Comparison of ENCODE assay signal across 22 cellular contexts in genomic region chr20:31473331-31474096, GRCh38. TPM values are rescaled to one million over a fixed set of nuclear protein-coding genes. Genes with fewer than 3 reads are reported as not detected.
A peak's percentile ranks its signal among the peaks of the same experiment; 100 is the strongest.
DNase-seq lines count a peak whose midpoint lies in the region; ATAC-seq, FAIRE-seq and TF ChIP-seq lines count a peak whose summit lies in the region.
"Had no signal": no experiment of that assay in that cellular context is flagged by ENCODE, and none has a peak within 500 bp of the region (broad histone marks: within the 10 kb centered on the region; RNA-seq: fewer than 3 reads in every experiment).

No MANE protein-coding gene starts in this region.

- H3K4me3 ChIP-seq in GM12878 = no peak overlapping the region
- H3K4me3 ChIP-seq: ascending aorta, dorsolateral prefrontal cortex had no signal

- no peak for TF ChIP-seq POLR2A in GM18505 (IDR thresholded peaks at IDR 0.05; ENCODE audit: borderline replicate concordance, extremely low read depth, insufficient read depth, insufficient read length)
- TF ChIP-seq POLR2A in GM12878 (IDR thresholded peaks at IDR 0.05; ENCODE audit: low read depth, low read length) = no peak

- in situ Hi-C loops in GM12878 (cut with MboI) = no loop called here

- H2AFZ ChIP-seq in GM12878 (ENCODE audit: control insufficient read depth, low read depth, low read length) = no peak overlapping the region

- POLR2A ChIA-PET in GM12878 (lab: Charles Lee) = no interaction called here

- ATAC-seq in GM18505 (IDR thresholded peaks at IDR 0.05; ENCODE audit: unreplicated experiment) (peak; percentile 12), GM21526 (IDR thresholded peaks at IDR 0.05; ENCODE audit: low FRiP score, unreplicated experiment) (peak; percentile 17), HG03442 (IDR thresholded peaks at IDR 0.05; ENCODE audit: unreplicated experiment) (peak; percentile 14), GM12878 (peak; percentile 38), omental fat pad (ENCODE audit: low FRiP score) (no peak)
- ATAC-seq: naive thymus-derived CD8-positive, alpha-beta T cell had no signal

- no peak overlapping the region for H3K27ac ChIP-seq in GM12878 (ENCODE audit: control insufficient read depth, insufficient read depth)
- H3K27ac ChIP-seq: dorsolateral prefrontal cortex had no signal

- intact Hi-C loops in GM12878 (cut with micrococcal nuclease; ENCODE audit: unreplicated experiment) = no loop called here

- 59% methylated on average over 5 of the region's 5 CpGs for WGBS in GM12878 (ENCODE audit: insufficient coverage, insufficient replicate concordance, low lambda C conversion rate, missing lambda C conversion rate)

- no peaks in the 10 kb centered on the region for H4K20me1 ChIP-seq in GM12878 (ENCODE audit: control insufficient read depth, insufficient read depth)

- no peak for FAIRE-seq in GM12878 (lab: Jason Lieb, UNC)
- FAIRE-seq: H1 had no signal

- BruUV-seq in GM12878 (replicated peaks; lab: Mats Ljungman, UMichigan) = no TSS peak

- TF ChIP-seq CTCF in GM12878 (IDR thresholded peaks at IDR 0.05 in 2 of 3, conservative IDR thresholded peaks at IDR 0.05 in 1 of 3; ENCODE audit: control insufficient read depth in 2 of 3, extremely low read depth in 1 of 3, insufficient read depth in 1 of 3, low read depth in 3 of 3, low read length in 3 of 3) (no peak), omental fat pad (IDR thresholded peaks at IDR 0.05) (no peak)

- SMC1A ChIA-PET in GM12878 (lab: Charles Lee; ENCODE audit: uncharacterized antibody, unreplicated experiment) = interaction anchor here (1.0 kb wide), 2 partner anchors 12 to 30 kb away, joined by 3 to 4 read pairs; no protein-coding TSS in a partner anchor

- no peak overlapping the region for H3K4me2 ChIP-seq in GM12878 (ENCODE audit: control insufficient read depth, insufficient read depth)

- TF ChIP-seq EP300 in GM12878 (IDR thresholded peaks at IDR 0.05; ENCODE audit: borderline replicate concordance in 1 of 2, control insufficient read depth in 1 of 2, low read depth in 2 of 2, low read length in 2 of 2) = no peak

- DNase-seq in GM12878 (ENCODE audit: low read depth, low spot score) (no peak), activated gamma-delta T cell treated with Interleukin-2 at 50 U/mL for 16 hours (no peak), NCI-H1694 (lab: John Stamatoyannopoulos, UW) (no peak), omental fat pad (ENCODE audit: low spot score) (no peak), ecto neural progenitor cell (ENCODE audit: low spot score) (no peak)
- DNase-seq: activated CD4-positive, alpha-beta memory T cell treated with anti-CD3 and anti-CD28 coated beads for 36 hours; DMS 273 treated with DMSO at 0.1 percent for 48 hours; dorsolateral prefrontal cortex; naive thymus-derived CD8-positive, alpha-beta T cell; NCI-H1105 treated with DMSO at 0.1 percent for 48 hours; NCI-H526; SHP77 treated with DMSO at 0.1 percent for 48 hours; stimulated activated CD4-positive, alpha-beta T cell treated with anti-CD3 and anti-CD28 coated beads, Interleukin-2, amount 100 ng/mL, for 48 hours had no signal

- CTCF ChIA-PET in GM12878 (lab: Yijun Ruan, JAX) = interaction anchor here (0.6 to 2.7 kb wide), 5 partner anchors 12 to 30 kb away, joined by 3 to 18 read pairs (median 4); no protein-coding TSS in a partner anchor

- no peaks in the 10 kb centered on the region for H3K36me3 ChIP-seq in GM12878 (ENCODE audit: control insufficient read depth in 2 of 2, insufficient read depth in 2 of 2, low read length in 1 of 2)
- H3K36me3 ChIP-seq: ascending aorta had no signal

- H3K9ac ChIP-seq in GM12878 (ENCODE audit: control insufficient read depth, insufficient read depth, low read length) = no peak overlapping the region

- no peaks in the 10 kb centered on the region for H3K79me2 ChIP-seq in GM12878 (ENCODE audit: control insufficient read depth, insufficient read depth, low read length)

- no peaks in the 10 kb centered on the region for H3K9me3 ChIP-seq in GM12878 (replicated peaks; ENCODE audit: control insufficient read depth, insufficient read depth, low read length)
- H3K9me3 ChIP-seq: ascending aorta had no signal

- RAD21 ChIA-PET in GM12878 (lab: Charles Lee; ENCODE audit: unreplicated experiment) = interaction anchor here (1.4 kb wide), 1 partner anchor 29 kb away, joined by 5 read pairs; no protein-coding TSS in a partner anchor

- peaks cover 4% of the 10 kb centered on the region for H3K4me1 ChIP-seq in GM12878 (ENCODE audit: control insufficient read depth, insufficient read depth, low read length)

- H3K27me3 ChIP-seq in GM12878 (replicated peaks in 1 of 2; ENCODE audit: control insufficient read depth in 2 of 2, insufficient read depth in 2 of 2, low read length in 1 of 2) = peaks cover 10 to 13% of the 10 kb centered on the region in 2 experiments
- H3K27me3 ChIP-seq: ascending aorta had no signal

- no peak for TF ChIP-seq RAD21 in GM12878 (IDR thresholded peaks at IDR 0.05; ENCODE audit: insufficient read depth, low read depth, low read length)

RNA-seq across cellular contexts. Expression of gene DEFB124, which starts 1.4 kb away (rescaled TPM):
- not detected in 2 replicates for total RNA-seq in GM12878 (2013; cell fraction: nucleolus; rRNA removed)
- not detected in 2 replicates for total RNA-seq in GM12878 (2014; rRNA removed)
- not detected in 2 replicates for total RNA-seq in GM12878 (2014; rRNA removed; fragmentation: Illumina TruSeq; extraction: Trizol)
- total RNA-seq in GM12878 (2021) = not detected in 2 replicates
- polyA plus RNA-seq in GM12878 (2011; ENCODE audit: low read depth) = not detected
- not detected in 2 replicates for polyA plus RNA-seq in GM12878 (2011; rRNA removed)
- not detected in 2 replicates for polyA plus RNA-seq in GM12878 (2011; cell fraction: cytosol; rRNA removed)
- polyA plus RNA-seq in GM12878 (2011; cell fraction: nucleus; rRNA removed) = not detected in 2 replicates
- polyA plus RNA-seq in GM12878 (2012) = not detected in 2 replicates
- polyA plus RNA-seq in GM12878 (2014; fragmentation: Illumina TruSeq; extraction: Trizol) = not detected in 2 replicates
- polyA plus RNA-seq in GM12878 (2014; fragmentation: Nextera tagmentation; extraction: Ambion mirVana) = not detected
- polyA plus RNA-seq in GM12878 (2014; rRNA removed) = not detected in 2 replicates
- not detected for polyA plus RNA-seq in GM12878 (2016; fragmentation: Nextera tagmentation; extraction: Ambion mirVana)
- not detected in 2 replicates for polyA minus RNA-seq in GM12878 (2011; rRNA and poly(A)+ RNA removed)
- polyA minus RNA-seq in GM12878 (2011; cell fraction: cytosol; rRNA and poly(A)+ RNA removed) = not detected in 2 replicates
- polyA minus RNA-seq in GM12878 (2011; cell fraction: nucleus; rRNA and poly(A)+ RNA removed) = not detected in 2 replicates
- total RNA-seq in omental fat pad = 1 to 10 TPM in 1 of 4 donors, not detected in 3; 2.7 TPM
- total RNA-seq: activated CD4-positive, alpha-beta memory T cell treated with anti-CD3 and anti-CD28 coated beads for 36 hours; activated T-helper 2 cell treated with anti-CD3 and anti-CD28 coated beads, Interferon-gamma antibody, Interleukin-2, Interleukin-4, amounts not matched to agents 10 μg/mL and 5 μg/mL and 100 μg/mL, durations not matched to agents 14 hours and 24 hours and 36 hours; ascending aorta; dorsolateral prefrontal cortex; fibroblast of lung; H1; liver; naive thymus-derived CD8-positive, alpha-beta T cell had no signal
- polyA plus RNA-seq: fibroblast of lung; H1; liver; naive thymus-derived CD8-positive, alpha-beta T cell had no signal

RNA-seq across cellular contexts. Expression of gene REM1, which starts 1.6 kb away (rescaled TPM):
- total RNA-seq in GM12878 (2013; cell fraction: nucleolus; rRNA removed) = not detected in 2 replicates
- total RNA-seq in GM12878 (2014; rRNA removed) (not detected in 2 replicates), GM12878 (2014; rRNA removed; fragmentation: Illumina TruSeq; extraction: Trizol) (not detected in 2 replicates), GM12878 (2021) (not detected in 2 replicates), omental fat pad (10 to 100 TPM in 1 of 4 donors, 1 to 10 TPM in 2, not detected in 1; 1.6 to 12.3 (median 4.0) TPM)
- not detected for polyA plus RNA-seq in GM12878 (2011; ENCODE audit: low read depth)
- polyA plus RNA-seq in GM12878 (2011; rRNA removed) (not detected in 2 replicates), GM12878 (2014; fragmentation: Illumina TruSeq; extraction: Trizol) (not detected in 2 replicates), GM12878 (2014; fragmentation: Nextera tagmentation; extraction: Ambion mirVana) (not detected), GM12878 (2014; rRNA removed) (not detected in 2 replicates), GM12878 (2016; fragmentation: Nextera tagmentation; extraction: Ambion mirVana) (not detected)
- polyA plus RNA-seq in GM12878 (2011; cell fraction: cytosol; rRNA removed) = not detected in 2 replicates
- not detected in 2 replicates for polyA plus RNA-seq in GM12878 (2011; cell fraction: nucleus; rRNA removed)
- not detected in 2 replicates for polyA plus RNA-seq in GM12878 (2012)
- polyA minus RNA-seq in GM12878 (2011; rRNA and poly(A)+ RNA removed) = not detected in 2 replicates
- not detected in 2 replicates for polyA minus RNA-seq in GM12878 (2011; cell fraction: cytosol; rRNA and poly(A)+ RNA removed)
- polyA minus RNA-seq in GM12878 (2011; cell fraction: nucleus; rRNA and poly(A)+ RNA removed) = not detected in 2 replicates
- total RNA-seq: activated CD4-positive, alpha-beta memory T cell treated with anti-CD3 and anti-CD28 coated beads for 36 hours; activated T-helper 2 cell treated with anti-CD3 and anti-CD28 coated beads, Interferon-gamma antibody, Interleukin-2, Interleukin-4, amounts not matched to agents 10 μg/mL and 5 μg/mL and 100 μg/mL, durations not matched to agents 14 hours and 24 hours and 36 hours; fibroblast of lung; H1; naive thymus-derived CD8-positive, alpha-beta T cell had no signal
- polyA plus RNA-seq: fibroblast of lung; naive thymus-derived CD8-positive, alpha-beta T cell had no signal

RNA-seq across cellular contexts. Expression of gene DEFB123, which starts 33.1 kb away (rescaled TPM):
- not detected in 2 replicates for total RNA-seq in GM12878 (2013; cell fraction: nucleolus; rRNA removed)
- total RNA-seq in GM12878 (2014; rRNA removed) = not detected in 2 replicates
- total RNA-seq in GM12878 (2014; rRNA removed; fragmentation: Illumina TruSeq; extraction: Trizol) = not detected in 2 replicates
- not detected in 2 replicates for total RNA-seq in GM12878 (2021)
- not detected for polyA plus RNA-seq in GM12878 (2011; ENCODE audit: low read depth)
- polyA plus RNA-seq in GM12878 (2011; rRNA removed) = not detected in 2 replicates
- polyA plus RNA-seq in GM12878 (2011; cell fraction: cytosol; rRNA removed) = not detected in 2 replicates
- not detected in 2 replicates for polyA plus RNA-seq in GM12878 (2011; cell fraction: nucleus; rRNA removed)
- not detected in 2 replicates for polyA plus RNA-seq in GM12878 (2012)
- not detected in 2 replicates for polyA plus RNA-seq in GM12878 (2014; fragmentation: Illumina TruSeq; extraction: Trizol)
- polyA plus RNA-seq in GM12878 (2014; fragmentation: Nextera tagmentation; extraction: Ambion mirVana) = not detected
- polyA plus RNA-seq in GM12878 (2014; rRNA removed) = not detected in 2 replicates
- not detected for polyA plus RNA-seq in GM12878 (2016; fragmentation: Nextera tagmentation; extraction: Ambion mirVana)
- polyA minus RNA-seq in GM12878 (2011; rRNA and poly(A)+ RNA removed) = not detected in 2 replicates
- polyA minus RNA-seq in GM12878 (2011; cell fraction: cytosol; rRNA and poly(A)+ RNA removed) = not detected in 2 replicates
- polyA minus RNA-seq in GM12878 (2011; cell fraction: nucleus; rRNA and poly(A)+ RNA removed) = not detected in 2 replicates
- total RNA-seq in omental fat pad = not detected
- total RNA-seq: activated CD4-positive, alpha-beta memory T cell treated with anti-CD3 and anti-CD28 coated beads for 36 hours; activated T-helper 2 cell treated with anti-CD3 and anti-CD28 coated beads, Interferon-gamma antibody, Interleukin-2, Interleukin-4, amounts not matched to agents 10 μg/mL and 5 μg/mL and 100 μg/mL, durations not matched to agents 14 hours and 24 hours and 36 hours; ascending aorta; dorsolateral prefrontal cortex; fibroblast of lung; H1; liver; naive thymus-derived CD8-positive, alpha-beta T cell; ureter had no signal
- polyA plus RNA-seq: fibroblast of lung; H1; liver; naive thymus-derived CD8-positive, alpha-beta T cell had no signal

RNA-seq across cellular contexts. Expression of gene HM13, which starts 40.7 kb away (rescaled TPM):
- 153 and 154 TPM in 2 replicates for total RNA-seq in GM12878 (2013; cell fraction: nucleolus; rRNA removed)
- 39.6 and 57.8 TPM in 2 replicates for total RNA-seq in GM12878 (2014; rRNA removed)
- 59.2 and 62.5 TPM in 2 replicates for total RNA-seq in GM12878 (2014; rRNA removed; fragmentation: Illumina TruSeq; extraction: Trizol)
- total RNA-seq in GM12878 (2021) = 106 and 123 TPM in 2 replicates
- polyA plus RNA-seq in GM12878 (2011; ENCODE audit: low read depth) = 80.2 TPM
- polyA plus RNA-seq in GM12878 (2011; rRNA removed) = 48.7 and 89.4 TPM in 2 replicates
- 77.5 and 90.4 TPM in 2 replicates for polyA plus RNA-seq in GM12878 (2011; cell fraction: cytosol; rRNA removed)
- polyA plus RNA-seq in GM12878 (2011; cell fraction: nucleus; rRNA removed) = 105 and 115 TPM in 2 replicates
- polyA plus RNA-seq in GM12878 (2012) = 77.8 and 94.7 TPM in 2 replicates
- polyA plus RNA-seq in GM12878 (2014; fragmentation: Illumina TruSeq; extraction: Trizol) = 66.1 and 74.0 TPM in 2 replicates
- 10 to 100 TPM in 1 of 2 experiments, 1 to 10 TPM in 1; 4.8 to 17.5 TPM for polyA plus RNA-seq in GM12878 (2014; fragmentation: Nextera tagmentation; extraction: Ambion mirVana)
- 95.2 and 98.5 TPM in 2 replicates for polyA plus RNA-seq in GM12878 (2014; rRNA removed)
- polyA plus RNA-seq in GM12878 (2016; fragmentation: Nextera tagmentation; extraction: Ambion mirVana) = 100 to 1,000 TPM; 177 to 185 TPM
- 91.0 and 95.2 TPM in 2 replicates for polyA minus RNA-seq in GM12878 (2011; rRNA and poly(A)+ RNA removed)
- polyA minus RNA-seq in GM12878 (2011; cell fraction: cytosol; rRNA and poly(A)+ RNA removed) = 30.7 and 40.6 TPM in 2 replicates
- polyA minus RNA-seq in GM12878 (2011; cell fraction: nucleus; rRNA and poly(A)+ RNA removed) = 57.9 and 112 TPM in 2 replicates
- total RNA-seq in omental fat pad = 100 to 1,000 TPM in 1 of 4 donors, 10 to 100 TPM in 3; 59.7 to 113 (median 83.4) TPM
